13 cellular contexts compared by ENCODE assay signal in the genomic region with DNA sequence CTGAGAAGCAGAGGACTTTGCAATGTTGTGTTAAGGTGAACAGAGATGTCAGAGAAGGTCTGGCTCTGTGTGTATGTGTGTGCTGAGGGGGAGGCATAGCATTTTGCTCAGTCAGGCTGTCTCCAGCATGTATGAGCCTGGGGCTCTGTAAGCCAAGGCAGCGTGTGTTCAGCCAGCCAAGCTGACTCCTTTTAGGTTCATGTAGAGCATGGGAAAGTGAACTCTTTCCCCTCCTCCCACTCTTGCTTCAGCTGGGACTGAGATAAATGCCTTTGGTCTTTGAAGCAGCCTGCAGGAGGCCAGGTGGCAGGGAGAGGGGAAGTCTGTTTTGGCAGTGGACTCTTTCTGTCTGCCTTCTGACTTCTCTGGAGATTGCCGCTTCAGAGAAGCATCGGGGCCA. TPM values are rescaled to one million over a fixed set of nuclear protein-coding genes. Genes with fewer than 3 reads are reported as not detected.
DNase-seq lines count a peak whose midpoint lies in the region; ATAC-seq and TF ChIP-seq lines count a peak whose summit lies in the region.
"Had no signal": no experiment of that assay in that cellular context is flagged by ENCODE, and none has a peak within 500 bp of the region (broad histone marks: within the 10 kb centered on the region; RNA-seq: fewer than 3 reads in every experiment).

No MANE protein-coding gene starts in this region.

- no peak for TF ChIP-seq CTCF in AG04450 (IDR thresholded peaks at IDR 0.05; ENCODE audit: low read depth, low read length)
- TF ChIP-seq CTCF in body of pancreas (IDR thresholded peaks at IDR 0.05) = no peak
- no peak for TF ChIP-seq CTCF in glutamatergic neuron (IDR thresholded peaks at IDR 0.05; ENCODE audit: partially characterized antibody, unreplicated experiment)

- H3K27ac Mint-ChIP-seq in glutamatergic neuron (ENCODE audit: unreplicated experiment) = no peak overlapping the region
- H3K27ac Mint-ChIP-seq: T-helper 1 cell treated with Interleukin-12 subunit alpha and Interleukin-12 subunit beta and Interleukin-4 antibody, amounts not matched to agents 30 μg/mL and 1 μg/mL, for 36 hours had no signal

- DNase-seq in AG04450 (ENCODE audit: low read depth, low spot score) = no peak
- DNase-seq in Jurkat, Clone E6-1 (ENCODE audit: low read depth, low spot score) = peak; percentile 78
- DNase-seq in body of pancreas = peak in 3 of 4 donors; percentile 26 to 49 (median 32)
- peak; percentile 93 for DNase-seq in left kidney (ENCODE audit: low read depth, low spot score)
- no peak for DNase-seq in NCI-H524 treated with DMSO at 0.1 percent for 48 hours (lab: John Stamatoyannopoulos, UW)
- DNase-seq in glutamatergic neuron = no peak
- DNase-seq: activated naive CD4-positive, alpha-beta T cell treated with Interleukin-2 at 50 U/mL for 16 hours; NCI-H1694; stimulated activated naive CD8-positive, alpha-beta T cell treated with anti-CD3 and anti-CD28 coated beads, Interleukin-15, Interleukin-2, amounts not matched to agents 100 U/mL and 50 U/mL, for 24 hours had no signal

- TF ChIP-seq POLR2A in body of pancreas (IDR thresholded peaks at IDR 0.05) = no peak

- no peak overlapping the region for H3K4me3 Mint-ChIP-seq in glutamatergic neuron (ENCODE audit: unreplicated experiment)
- H3K4me3 Mint-ChIP-seq: T-helper 1 cell treated with Interleukin-12 subunit alpha and Interleukin-12 subunit beta and Interleukin-4 antibody, amounts not matched to agents 30 μg/mL and 1 μg/mL, for 36 hours had no signal

- H3K27ac ChIP-seq in AG04450 (ENCODE audit: low read depth, low read length) = peak overlapping the region; percentile 39
- H3K27ac ChIP-seq in body of pancreas = peak overlapping the region in 2 of 4 donors; percentile 33 to 41
- H3K27ac ChIP-seq: foreskin keratinocyte had no signal

- intact Hi-C loops in body of pancreas (cut with DNase I) = no loop called here

- peaks cover 3% of the 10 kb centered on the region; the same call in 1 of the 2 replicates for H3K9me3 ChIP-seq in AG04450 (ENCODE audit: control insufficient read depth, insufficient read depth, low read length)
- H3K9me3 ChIP-seq in body of pancreas = no peaks in the 10 kb centered on the region

- 9 to 29% methylated on average over 3 of the region's 3 CpGs for WGBS in body of pancreas, 2 donors

- peaks cover 25% of the 10 kb centered on the region for H3K4me1 ChIP-seq in body of pancreas
- H3K4me1 ChIP-seq: foreskin keratinocyte had no signal

- ATAC-seq in body of pancreas (no peak), HG02840 (IDR thresholded peaks at IDR 0.05; ENCODE audit: low FRiP score, unreplicated experiment) (no peak), GM18498 (IDR thresholded peaks at IDR 0.05; ENCODE audit: unreplicated experiment) (no peak)
- ATAC-seq: foreskin keratinocyte; stimulated activated naive CD8-positive, alpha-beta T cell treated with anti-CD3 and anti-CD28 coated beads, Interleukin-15, Interleukin-2, amounts not matched to agents 100 U/mL and 50 U/mL, for 24 hours had no signal

- H3K36me3 ChIP-seq in body of pancreas (replicated peaks in 1 of 2; ENCODE audit: insufficient read depth in 1 of 2, low read depth in 2 of 2) = no peaks in the 10 kb centered on the region

- no peaks in the 10 kb centered on the region for H3K27me3 ChIP-seq in AG04450 (ENCODE audit: control insufficient read depth, insufficient read depth, low read length)
- no peaks in the 10 kb centered on the region for H3K27me3 ChIP-seq in body of pancreas
- H3K27me3 ChIP-seq: foreskin keratinocyte had no signal

- POLR2A ChIA-PET in AG04450 (lab: Yijun Ruan, JAX) = interaction anchor here (0.6 kb wide), 1 partner anchor 15 kb away, joined by 5 read pairs; no protein-coding TSS in a partner anchor

- peaks cover 10% of the 10 kb centered on the region for H3K9me3 Mint-ChIP-seq in glutamatergic neuron (ENCODE audit: unreplicated experiment)
- H3K9me3 Mint-ChIP-seq: T-helper 1 cell treated with Interleukin-12 subunit alpha and Interleukin-12 subunit beta and Interleukin-4 antibody, amounts not matched to agents 30 μg/mL and 1 μg/mL, for 36 hours had no signal

- peaks cover under 1% of the 10 kb centered on the region for H3K27me3 Mint-ChIP-seq in glutamatergic neuron (ENCODE audit: unreplicated experiment)

- peaks cover 8% of the 10 kb centered on the region for H3K4me1 Mint-ChIP-seq in glutamatergic neuron (ENCODE audit: low read depth, unreplicated experiment)

- CTCF ChIA-PET in AG04450 (lab: Charles Lee) = no interaction called here

- no peak overlapping the region for H3K4me3 ChIP-seq in AG04450 (ENCODE audit: low read depth, low read length)
- H3K4me3 ChIP-seq in Jurkat, Clone E6-1 (ENCODE audit: low read length) = peak overlapping the region; percentile 7; the same call in 1 of the 2 replicates
- H3K4me3 ChIP-seq in body of pancreas = no peak overlapping the region

- no peaks in the 10 kb centered on the region for H3K36me3 Mint-ChIP-seq in glutamatergic neuron (ENCODE audit: unreplicated experiment)

RNA-seq across cellular contexts. Expression of gene SFXN2, which starts 3.8 kb away (rescaled TPM):
- 6.5 and 7.2 TPM in 2 replicates for polyA plus RNA-seq in AG04450 (2011; rRNA removed)
- polyA minus RNA-seq in AG04450 (2011; rRNA and poly(A)+ RNA removed) = 11.3 and 13.1 TPM in 2 replicates
- 17.7 TPM for polyA plus RNA-seq in Jurkat, Clone E6-1 (2012; ENCODE audit: insufficient read depth, insufficient read length)
- 1 to 10 TPM; 2.1 to 7.3 TPM for total RNA-seq in body of pancreas
- 5.4 TPM for total RNA-seq in glutamatergic neuron (ENCODE audit: unreplicated experiment)

RNA-seq across cellular contexts. Expression of gene ARL3, which starts 4.0 kb away (rescaled TPM):
- polyA plus RNA-seq in AG04450 (2011; rRNA removed) = 16.5 and 19.2 TPM in 2 replicates
- polyA minus RNA-seq in AG04450 (2011; rRNA and poly(A)+ RNA removed) = 4.9 and 6.3 TPM in 2 replicates
- polyA plus RNA-seq in Jurkat, Clone E6-1 (2012; ENCODE audit: insufficient read depth, insufficient read length) = 12.0 TPM
- total RNA-seq in body of pancreas (1 to 10 TPM; 1.8 to 4.0 TPM), glutamatergic neuron (ENCODE audit: unreplicated experiment) (20.3 TPM)

RNA-seq across cellular contexts. Expression of gene WBP1L, which starts 25.5 kb away (rescaled TPM):
- 27.6 and 28.1 TPM in 2 replicates for polyA plus RNA-seq in AG04450 (2011; rRNA removed)
- polyA minus RNA-seq in AG04450 (2011; rRNA and poly(A)+ RNA removed) = 45.1 and 54.2 TPM in 2 replicates
- polyA plus RNA-seq in Jurkat, Clone E6-1 (2012; ENCODE audit: insufficient read depth, insufficient read length) = 11.6 TPM
- total RNA-seq in body of pancreas (10 to 100 TPM; 30.6 to 55.4 TPM), glutamatergic neuron (ENCODE audit: unreplicated experiment) (29.6 TPM)

Comparison
In these comparisons a context has a peak if more than half of its experiments do, and no peak if none do; other contexts are left out.
1. DNase-seq: peak in Jurkat, Clone E6-1 (single experiment), body of pancreas (3 of 4) and left kidney (single experiment); none in AG04450 (single experiment), NCI-H524 treated with DMSO at 0.1 percent for 48 hours (single experiment) and glutamatergic neuron (single experiment).